Comparison of ENCODE assay signal across 20 cellular contexts in the genomic region with DNA sequence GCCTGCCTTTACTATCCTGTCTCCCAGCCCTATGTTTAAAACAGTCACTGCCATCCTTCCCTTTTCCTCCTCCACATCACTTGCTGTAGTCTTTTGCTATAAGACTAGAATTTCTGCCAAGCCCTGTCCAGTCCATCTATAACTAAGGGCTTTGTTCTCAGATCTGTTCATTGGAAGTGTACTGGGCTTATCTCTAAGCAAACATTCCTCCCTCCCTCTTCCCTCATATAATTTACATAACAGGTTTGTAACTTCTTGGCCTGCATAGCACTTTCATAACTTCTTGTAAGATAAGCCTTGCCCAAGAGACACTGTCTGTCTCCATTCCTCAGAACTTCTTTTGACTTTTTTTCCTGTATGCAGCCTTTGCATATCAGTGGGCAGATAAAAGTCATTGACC. TPM values are rescaled to one million over a fixed set of nuclear protein-coding genes. Genes with fewer than 3 reads are reported as not detected.
DNase-seq lines count a peak whose midpoint lies in the region; ATAC-seq, FAIRE-seq and TF ChIP-seq lines count a peak whose summit lies in the region.
"Had no signal": no experiment of that assay in that cellular context is flagged by ENCODE, and none has a peak within 500 bp of the region (broad histone marks: within the 10 kb centered on the region; RNA-seq: fewer than 3 reads in every experiment).

No MANE protein-coding gene starts in this region.

- no peaks in the 10 kb centered on the region for H3K4me1 ChIP-seq in keratinocyte (ENCODE audit: control insufficient read depth, extremely low read depth, insufficient read depth, low read length)

- H3K9ac ChIP-seq in keratinocyte (ENCODE audit: control insufficient read depth, extremely low read depth, insufficient read depth, low read length), result no peak overlapping the region

- H3K27me3 Mint-ChIP-seq in T-helper 17 cell, result no peaks in the 10 kb centered on the region

- H3K9me3 ChIP-seq in keratinocyte (ENCODE audit: control insufficient read depth, low read depth, low read length) (no peaks in the 10 kb centered on the region), T-helper 17 cell (ENCODE audit: control insufficient read depth, low read length, poor library complexity, severe bottlenecking) (no peaks in the 10 kb centered on the region)
- H3K9me3 ChIP-seq: thyroid gland had no signal

- H4K20me1 ChIP-seq in keratinocyte (ENCODE audit: control insufficient read depth, extremely low read depth, insufficient read depth, low read length), result no peaks in the 10 kb centered on the region

- ATAC-seq in HG02938 (IDR thresholded peaks at IDR 0.05; ENCODE audit: unreplicated experiment) (no peak), T-helper 17 cell (no peak)

- H3K4me3 ChIP-seq in LNCaP clone FGC (ENCODE audit: low read depth, low read length), result no peak overlapping the region
- no peak overlapping the region for H3K4me3 ChIP-seq in brain microvascular endothelial cell (ENCODE audit: low read depth, low read length)
- H3K4me3 ChIP-seq in keratinocyte (ENCODE audit: control insufficient read depth in 2 of 3, extremely low read depth in 1 of 3, insufficient read depth in 2 of 3, low read depth in 1 of 3, low read length in 3 of 3), result no peak overlapping the region
- H3K4me3 ChIP-seq in retinal pigment epithelial cell (ENCODE audit: low read length), result no peak overlapping the region
- H3K4me3 ChIP-seq: thyroid gland had no signal

- H3K4me1 Mint-ChIP-seq in T-helper 17 cell, result peaks cover 4% of the 10 kb centered on the region
- H3K4me1 Mint-ChIP-seq: activated naive CD4-positive, alpha-beta T cell treated with anti-CD3 and anti-CD28 coated beads, Interleukin-2, amount 10 ng/mL, durations not matched to agents 7 days and 5 days had no signal

- in situ Hi-C loops in brain microvascular endothelial cell (cut with HindIII; ENCODE audit: low pct_ligation_motif_present, low sequenced_read_pairs), result no loop called here

- DNase-seq in LNCaP clone FGC (ENCODE audit: low read depth), result peak; percentile 92
- DNase-seq in brain microvascular endothelial cell, result peak; percentile 22
- DNase-seq in keratinocyte (ENCODE audit: low read depth, low spot score), result no peak
- peak; percentile 11 for DNase-seq in retinal pigment epithelial cell (ENCODE audit: low read depth)
- no peak for DNase-seq in activated CD4-positive, alpha-beta T cell treated with anti-CD3 and anti-CD28 coated beads for 1 hour
- no peak for DNase-seq in HUDEP-2 (lab: John Stamatoyannopoulos, UW; ENCODE audit: unreplicated experiment in 76 of 76)
- no peak for DNase-seq in T-helper 17 cell
- DNase-seq: activated naive CD4-positive, alpha-beta T cell treated with anti-CD3 and anti-CD28 coated beads, Interleukin-2, amount 10 ng/mL, durations not matched to agents 7 days and 5 days; caudate nucleus; DMS 273 treated with DMSO at 0.1 percent for 48 hours; islet precursor cell; Karpas-422; NCI-H1694; NCI-H510A treated with DMSO at 0.1 percent for 48 hours; retina; stimulated activated CD4-positive, alpha-beta T cell treated with anti-CD3 and anti-CD28 coated beads, Interleukin-2, amount 100 ng/mL, for 24 hours; thyroid gland had no signal

- H2AFZ ChIP-seq in keratinocyte (ENCODE audit: control insufficient read depth, low read length), result no peak overlapping the region

- H3K27ac Mint-ChIP-seq in T-helper 17 cell, result no peak overlapping the region
- H3K27ac Mint-ChIP-seq: activated naive CD4-positive, alpha-beta T cell treated with anti-CD3 and anti-CD28 coated beads, Interleukin-2, amount 10 ng/mL, durations not matched to agents 7 days and 5 days had no signal

- H3K9me1 ChIP-seq in keratinocyte (ENCODE audit: control insufficient read depth, extremely low read depth, insufficient read depth, low read length), result no peaks in the 10 kb centered on the region

- H3K79me2 ChIP-seq in keratinocyte (ENCODE audit: control insufficient read depth, insufficient read depth, low read length), result no peaks in the 10 kb centered on the region

- no peaks in the 10 kb centered on the region for H3K27me3 ChIP-seq in brain microvascular endothelial cell (replicated peaks)
- H3K27me3 ChIP-seq in keratinocyte (ENCODE audit: control insufficient read depth, extremely low read depth, insufficient read depth, low read length), result no peaks in the 10 kb centered on the region
- H3K27me3 ChIP-seq: thyroid gland had no signal

- TF ChIP-seq CTCF in LNCaP clone FGC (IDR thresholded peaks at IDR 0.05; ENCODE audit: control insufficient read depth, extremely low read depth, insufficient read depth), result no peak
- no peak for TF ChIP-seq CTCF in brain microvascular endothelial cell (IDR thresholded peaks at IDR 0.05; ENCODE audit: low read depth, low read length, missing control alignments)
- TF ChIP-seq CTCF in keratinocyte (optimal IDR thresholded peaks at IDR 0.05 in 1 of 3, IDR thresholded peaks at IDR 0.05 in 1 of 3, conservative IDR thresholded peaks at IDR 0.05 in 1 of 3; ENCODE audit: extremely low read depth in 1 of 3, insufficient read depth in 2 of 3, low read length in 3 of 3), result no peak
- TF ChIP-seq CTCF in retinal pigment epithelial cell (conservative IDR thresholded peaks at IDR 0.05; ENCODE audit: low read depth, low read length), result no peak

- H3K27ac ChIP-seq in brain microvascular endothelial cell (no peak overlapping the region), keratinocyte (ENCODE audit: control insufficient read depth, insufficient read depth, low read length) (no peak overlapping the region)
- H3K27ac ChIP-seq: HL-60, thyroid gland had no signal

- peak; percentile 23 for FAIRE-seq in keratinocyte (lab: Jason Lieb, UNC)
- FAIRE-seq: GM18507 had no signal

- H3K36me3 Mint-ChIP-seq in T-helper 17 cell (ENCODE audit: low read depth), result no peaks in the 10 kb centered on the region
- H3K36me3 Mint-ChIP-seq: activated naive CD4-positive, alpha-beta T cell treated with anti-CD3 and anti-CD28 coated beads, Interleukin-2, amount 10 ng/mL, durations not matched to agents 7 days and 5 days had no signal

- no peak overlapping the region for H3K4me2 ChIP-seq in keratinocyte (ENCODE audit: control insufficient read depth, extremely low read depth, insufficient read depth, low read depth, low read length)

- no peaks in the 10 kb centered on the region for H3K36me3 ChIP-seq in brain microvascular endothelial cell (replicated peaks)
- H3K36me3 ChIP-seq in keratinocyte (ENCODE audit: control insufficient read depth in 2 of 2, extremely low read depth in 1 of 2, insufficient read depth in 2 of 2, low read length in 2 of 2), result no peaks in the 10 kb centered on the region
- H3K36me3 ChIP-seq: thyroid gland had no signal

- dilution Hi-C loops in keratinocyte (cut with MboI; ENCODE audit: extremely low pct_ligation_motif_present, low sequenced_read_pairs), result no loop called here

- H3K4me3 Mint-ChIP-seq in T-helper 17 cell, result no peak overlapping the region
- H3K4me3 Mint-ChIP-seq: activated naive CD4-positive, alpha-beta T cell treated with anti-CD3 and anti-CD28 coated beads, Interleukin-2, amount 10 ng/mL, durations not matched to agents 7 days and 5 days had no signal

RNA-seq across cellular contexts. Expression of a gene that starts 16.7 kb away (rescaled TPM):
- 0.29 to 1.5 TPM (median 1.3 TPM) in 3 replicates for polyA plus RNA-seq in keratinocyte
- polyA plus RNA-seq in keratinocyte (2011; ENCODE audit: low read depth), result 10.4 TPM
- polyA plus RNA-seq in keratinocyte (2011; cell fraction: cytosol; rRNA removed), result 0.88 and 1.4 TPM in 2 replicates
- 0.97 and 1.2 TPM in 2 replicates for polyA plus RNA-seq in keratinocyte (2011; cell fraction: nucleus; rRNA removed)
- 0.53 and 7.2 TPM in 2 replicates for polyA plus RNA-seq in keratinocyte (2012; ENCODE audit: low replicate concordance)
- polyA minus RNA-seq in keratinocyte, result 2.3 to 3.1 TPM in 2 of 3 replicates, not detected in the other
- not detected for polyA minus RNA-seq in keratinocyte (2011; cell fraction: cytosol; rRNA and poly(A)+ RNA removed)
- polyA minus RNA-seq in keratinocyte (2011; cell fraction: nucleus; rRNA and poly(A)+ RNA removed), result 0.74 and 2.4 TPM in 2 replicates
- total RNA-seq in T-helper 17 cell, result 1 to 10 TPM; 1.6 to 3.1 TPM

Comparison
In these comparisons a context has a peak if more than half of its experiments do, and no peak if none do; other contexts are left out.
1. DNase-seq: peak in LNCaP clone FGC (single experiment), brain microvascular endothelial cell (single experiment) and retinal pigment epithelial cell (single experiment); none in keratinocyte (single experiment), activated CD4-positive, alpha-beta T cell treated with anti-CD3 and anti-CD28 coated beads for 1 hour (single experiment), HUDEP-2 (0 of 76) and T-helper 17 cell (0 of 3).